In genomic region chr15:58257776-58258325, GRCh38 we compare ENCODE assay signal across 9 cellular contexts.
"Had no signal": no experiment of that assay in that cellular context is flagged by ENCODE, and none has a peak within 500 bp of the region (broad histone marks: within the 10 kb centered on the region; RNA-seq: fewer than 3 reads in every experiment).

No MANE protein-coding gene starts in this region.

- H3K36me3 ChIP-seq: brain microvascular endothelial cell, gastroesophageal sphincter had no signal

- H3K4me3 ChIP-seq: gastroesophageal sphincter had no signal

- H3K27ac ChIP-seq: brain microvascular endothelial cell, gastroesophageal sphincter had no signal

- H3K4me1 ChIP-seq: gastroesophageal sphincter had no signal

- H3K27me3 ChIP-seq: brain microvascular endothelial cell had no signal

- ATAC-seq: gastroesophageal sphincter; stimulated activated effector memory CD8-positive, alpha-beta T cell treated with anti-CD3 and anti-CD28 coated beads, Interleukin-12 subunit alpha, Interleukin-12 subunit beta, amount 100 ng/mL, for 72 hours had no signal

- DNase-seq: activated CD4-positive, alpha-beta T cell treated with anti-CD3 and anti-CD28 coated beads for 1 hour; activated CD4-positive, alpha-beta T cell treated with anti-CD3 and anti-CD28 coated beads, Interleukin-2, amount 50 U/mL, for 4 hours; activated naive CD4-positive, alpha-beta T cell; activated naive CD8-positive, alpha-beta T cell treated with anti-CD3 and anti-CD28 coated beads, Interleukin-2, amount 10 ng/mL, durations not matched to agents 7 days and 5 days; activated T-cell treated with anti-CD3 and anti-CD28 coated beads for 4 hours; brain microvascular endothelial cell; effector CD8-positive, alpha-beta T cell had no signal
